In the genomic region with DNA sequence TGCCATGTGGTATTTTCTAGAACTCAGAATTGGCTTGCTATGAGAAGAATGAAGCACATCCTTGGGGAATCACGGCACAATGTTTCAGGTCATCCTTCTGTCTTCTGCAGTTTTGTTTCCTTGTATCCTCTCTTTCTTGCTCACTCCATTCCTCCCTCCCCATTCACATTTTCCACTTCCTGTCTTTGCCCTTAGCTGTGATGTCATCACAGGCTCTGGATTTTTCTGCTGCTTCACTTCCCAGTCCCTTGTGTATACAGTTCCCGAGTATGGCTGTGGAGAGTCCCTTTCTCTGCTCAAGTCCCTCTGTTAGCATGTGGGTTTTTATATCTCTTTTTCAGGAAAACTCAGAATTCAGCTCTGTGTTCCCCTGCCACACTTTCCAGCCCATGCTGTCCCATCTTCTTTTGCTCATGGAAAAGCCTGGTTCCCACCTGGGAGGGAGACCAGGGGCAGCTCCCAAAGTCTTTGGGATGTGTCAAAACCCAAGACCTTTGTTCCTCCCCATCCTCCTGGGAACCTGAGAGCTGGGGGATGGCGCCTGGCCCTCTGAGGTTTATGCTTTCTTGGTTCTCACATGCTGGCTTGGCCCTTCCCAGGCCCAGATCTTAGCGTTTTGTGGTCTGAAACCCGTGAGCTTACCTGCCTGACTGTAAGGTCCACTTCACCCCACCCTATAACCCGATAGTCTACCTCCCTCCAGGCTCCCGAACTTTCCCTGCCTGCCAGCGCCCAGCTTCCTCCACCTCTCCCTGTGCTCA, we compare ENCODE assay signal across 19 cellular contexts. TPM values are rescaled to one million over a fixed set of nuclear protein-coding genes. Genes with fewer than 3 reads are reported as not detected.
DNase-seq lines count a peak whose midpoint lies in the region; ATAC-seq, FAIRE-seq and TF ChIP-seq lines count a peak whose summit lies in the region.
"Had no signal": no experiment of that assay in that cellular context is flagged by ENCODE, and none has a peak within 500 bp of the region (broad histone marks: within the 10 kb centered on the region; RNA-seq: fewer than 3 reads in every experiment).

No MANE protein-coding gene starts in this region.

- BruUV-seq in IMR-90 (replicated peaks; lab: Mats Ljungman, UMichigan) (no TSS peak), endothelial cell of umbilical vein (replicated peaks; lab: Mats Ljungman, UMichigan) (no TSS peak)

- peak overlapping the region; percentile 40 to 64; a peak in 3 of 4 replicates for H4K8ac ChIP-seq in IMR-90 (ENCODE audit: low read depth in 2 of 2, low read length in 2 of 2)

- H4K91ac ChIP-seq in IMR-90 (ENCODE audit: insufficient read depth, low read depth, low read length), result peak overlapping the region; percentile 42; the same call in 1 of the 2 replicates

- peaks cover 77% of the 10 kb centered on the region for H3K4me1 Mint-ChIP-seq in activated naive CD8-positive, alpha-beta T cell treated with anti-CD3 and anti-CD28 coated beads, Interleukin-2, amount 50 U/mL, for 24 hours
- H3K4me1 Mint-ChIP-seq in activated naive CD8-positive, alpha-beta T cell treated with anti-CD3 and anti-CD28 coated beads for 36 hours, result peaks cover 53% of the 10 kb centered on the region

- no peak for FAIRE-seq in endothelial cell of umbilical vein (lab: Jason Lieb, UNC)
- FAIRE-seq: kidney had no signal

- peak overlapping the region; percentile 45 for H2AFZ ChIP-seq in IMR-90 (replicated peaks; ENCODE audit: low read length, poor library complexity)
- H2AFZ ChIP-seq in endothelial cell of umbilical vein (ENCODE audit: low read depth, low read length), result no peak overlapping the region
- H2AFZ ChIP-seq: GM23338 had no signal

- peak overlapping the region; percentile 3 for H3K27ac Mint-ChIP-seq in activated naive CD8-positive, alpha-beta T cell treated with anti-CD3 and anti-CD28 coated beads, Interleukin-2, amount 50 U/mL, for 24 hours
- H3K27ac Mint-ChIP-seq in activated naive CD8-positive, alpha-beta T cell treated with anti-CD3 and anti-CD28 coated beads for 36 hours, result no peak overlapping the region
- H3K27ac Mint-ChIP-seq: GM23338; stimulated activated naive B cell treated with anti-CD40 and anti-IgM and Interleukin-4, amounts not matched to agents 10 μg/mL and 1 μg/mL and 100 μg/mL, for 72 hours had no signal

- no peaks in the 10 kb centered on the region for H3K36me3 Mint-ChIP-seq in activated naive CD8-positive, alpha-beta T cell treated with anti-CD3 and anti-CD28 coated beads, Interleukin-2, amount 50 U/mL, for 24 hours (ENCODE audit: low read depth)
- H3K36me3 Mint-ChIP-seq in activated naive CD8-positive, alpha-beta T cell treated with anti-CD3 and anti-CD28 coated beads for 36 hours, result peaks cover 2% of the 10 kb centered on the region
- H3K36me3 Mint-ChIP-seq: stimulated activated naive B cell treated with anti-CD40 and anti-IgM and Interleukin-4, amounts not matched to agents 10 μg/mL and 1 μg/mL and 100 μg/mL, for 72 hours had no signal

- H3K4me3 ChIP-seq in IMR-90 (ENCODE audit: insufficient read depth, low read depth, low read length), result no peak overlapping the region
- no peak overlapping the region for H3K4me3 ChIP-seq in endothelial cell of umbilical vein (replicated peaks in 1 of 3; ENCODE audit: insufficient read depth in 1 of 3, low read depth in 1 of 3, low read length in 3 of 3)
- H3K4me3 ChIP-seq in psoas muscle, result no peak overlapping the region
- H3K4me3 ChIP-seq: dorsolateral prefrontal cortex, gastroesophageal sphincter, GM23338, right atrium auricular region had no signal

- 74% methylated on average over 6 of the region's 8 CpGs; no CpG with 5 or more reads in 1 of the 2 experiments for WGBS in IMR-90 (ENCODE audit: extremely low coverage in 2 of 2, insufficient read length in 1 of 2), 2 experiments
- WGBS in psoas muscle, 3 donors, result 83 to 88% (median 83%) methylated on average over 8 of the region's 8 CpGs

- intact Hi-C loops in IMR-90 (cut with micrococcal nuclease) (no loop called here), endothelial cell of umbilical vein (cut with micrococcal nuclease) (no loop called here), psoas muscle (cut with DNase I) (no loop called here)

- no peaks in the 10 kb centered on the region for H3K36me3 ChIP-seq in IMR-90 (ENCODE audit: control insufficient read depth, insufficient read depth, low read length)
- no peaks in the 10 kb centered on the region for H3K36me3 ChIP-seq in endothelial cell of umbilical vein (ENCODE audit: control insufficient read depth in 2 of 2, extremely low read depth in 1 of 2, insufficient read depth in 2 of 2, low read length in 2 of 2)
- H3K36me3 ChIP-seq in psoas muscle (ENCODE audit: insufficient read depth in 1 of 2, low read depth in 1 of 2), result no peaks in the 10 kb centered on the region
- H3K36me3 ChIP-seq: gastroesophageal sphincter, right atrium auricular region had no signal

- H3K9me3 Mint-ChIP-seq in activated naive CD8-positive, alpha-beta T cell treated with anti-CD3 and anti-CD28 coated beads, Interleukin-2, amount 50 U/mL, for 24 hours, result no peaks in the 10 kb centered on the region
- no peaks in the 10 kb centered on the region for H3K9me3 Mint-ChIP-seq in activated naive CD8-positive, alpha-beta T cell treated with anti-CD3 and anti-CD28 coated beads for 36 hours
- H3K9me3 Mint-ChIP-seq: GM23338; stimulated activated naive B cell treated with anti-CD40 and anti-IgM and Interleukin-4, amounts not matched to agents 10 μg/mL and 1 μg/mL and 100 μg/mL, for 72 hours had no signal

- H3K4me2 ChIP-seq in IMR-90 (ENCODE audit: low read depth, low read length), result no peak overlapping the region
- H3K4me2 ChIP-seq in endothelial cell of umbilical vein (ENCODE audit: insufficient read depth, low read length), result no peak overlapping the region
- H3K4me2 ChIP-seq: GM23338 had no signal

- H3K4me3 Mint-ChIP-seq in activated naive CD8-positive, alpha-beta T cell treated with anti-CD3 and anti-CD28 coated beads, Interleukin-2, amount 50 U/mL, for 24 hours, result no peak overlapping the region
- no peak overlapping the region for H3K4me3 Mint-ChIP-seq in activated naive CD8-positive, alpha-beta T cell treated with anti-CD3 and anti-CD28 coated beads for 36 hours
- H3K4me3 Mint-ChIP-seq: GM23338; naive thymus-derived CD4-positive, alpha-beta T cell; stimulated activated naive B cell treated with anti-CD40 and anti-IgM and Interleukin-4, amounts not matched to agents 10 μg/mL and 1 μg/mL and 100 μg/mL, for 72 hours had no signal

- no peak overlapping the region; the same call in 2 of the 3 replicates for H2BK15ac ChIP-seq in IMR-90 (ENCODE audit: low read depth, low read length)

- no peaks in the 10 kb centered on the region for H4K20me1 ChIP-seq in IMR-90 (ENCODE audit: insufficient read depth, low read length)
- no peaks in the 10 kb centered on the region for H4K20me1 ChIP-seq in endothelial cell of umbilical vein (replicated peaks; ENCODE audit: control insufficient read depth, extremely low read depth, insufficient read depth, low read length)

- H3K56ac ChIP-seq in IMR-90 (ENCODE audit: extremely low read depth, insufficient read depth, low read length), result no peak overlapping the region

- peaks cover 70% of the 10 kb centered on the region for H3K27me3 Mint-ChIP-seq in activated naive CD8-positive, alpha-beta T cell treated with anti-CD3 and anti-CD28 coated beads, Interleukin-2, amount 50 U/mL, for 24 hours
- peaks cover 57% of the 10 kb centered on the region for H3K27me3 Mint-ChIP-seq in activated naive CD8-positive, alpha-beta T cell treated with anti-CD3 and anti-CD28 coated beads for 36 hours

- in situ Hi-C loops in IMR-90 (cut with MboI; ENCODE audit: low sequenced_read_pairs), result no loop called here

- POLR2A ChIA-PET in IMR-90 (lab: Charles Lee; ENCODE audit: unreplicated experiment) (interaction anchor here (0.6 kb wide), 1 partner anchor 13 kb away, joined by 3 read pairs; no protein-coding TSS in a partner anchor), endothelial cell of umbilical vein (lab: Charles Lee) (no interaction called here)

- H3K79me2 ChIP-seq in endothelial cell of umbilical vein (ENCODE audit: control insufficient read depth, insufficient read depth, low read length), result no peaks in the 10 kb centered on the region

- no peak overlapping the region for H3K27ac ChIP-seq in IMR-90 (ENCODE audit: insufficient read depth, low read length)
- no peak overlapping the region for H3K27ac ChIP-seq in endothelial cell of umbilical vein (ENCODE audit: insufficient read depth, low read depth, low read length)
- H3K27ac ChIP-seq in psoas muscle, result peak overlapping the region; percentile 23
- H3K27ac ChIP-seq: right atrium auricular region had no signal

- H3K9me1 ChIP-seq in IMR-90 (ENCODE audit: insufficient read depth, low read length) (no peaks in the 10 kb centered on the region; the same call in 1 of the 2 replicates), endothelial cell of umbilical vein (replicated peaks; ENCODE audit: control insufficient read depth, extremely low read depth, insufficient read depth, low read length) (no peaks in the 10 kb centered on the region)

- CTCF ChIA-PET in IMR-90 (lab: Yijun Ruan, JAX) (interaction anchor here (1.3 kb wide), 1 partner anchor 173 kb away, joined by 3 read pairs; no protein-coding TSS in a partner anchor), endothelial cell of umbilical vein (lab: Charles Lee) (interaction anchor here (1.7 to 18.9 kb wide), 3 partner anchors 9 to 176 kb away, joined by 6 to 891 read pairs (median 31); partner anchors contain the start of gene NPL)

- H3K9ac ChIP-seq in IMR-90 (ENCODE audit: low read depth, low read length) (no peak overlapping the region), endothelial cell of umbilical vein (replicated peaks; ENCODE audit: extremely low read depth, insufficient read depth, low read length) (no peak overlapping the region)

- H2BK20ac ChIP-seq in IMR-90 (ENCODE audit: low read depth, low read length), result peak overlapping the region; percentile 34; the same call in 1 of the 2 replicates

- H4K5ac ChIP-seq in IMR-90 (ENCODE audit: low read depth, low read length), result peak overlapping the region; percentile 82; the same call in 1 of the 2 replicates

- H3K14ac ChIP-seq in IMR-90 (replicated peaks; ENCODE audit: low read depth, low read length), result no peak overlapping the region

- H2AK9ac ChIP-seq in IMR-90 (replicated peaks; ENCODE audit: low read depth, low read length, poor library complexity), result no peak overlapping the region

- no peaks in the 10 kb centered on the region for H3K9me3 ChIP-seq in IMR-90 (ENCODE audit: control insufficient read depth, insufficient read depth, low read length)
- no peaks in the 10 kb centered on the region for H3K9me3 ChIP-seq in endothelial cell of umbilical vein (replicated peaks; ENCODE audit: control insufficient read depth, insufficient read depth, low read length)
- no peaks in the 10 kb centered on the region for H3K9me3 ChIP-seq in psoas muscle
- H3K9me3 ChIP-seq: gastroesophageal sphincter, right atrium auricular region had no signal

- DNase-seq in activated naive CD8-positive, alpha-beta T cell treated with anti-CD3 and anti-CD28 coated beads, Interleukin-2, amount 50 U/mL, for 24 hours, result no peak
- DNase-seq in activated naive CD8-positive, alpha-beta T cell treated with anti-CD3 and anti-CD28 coated beads for 36 hours, result no peak
- DNase-seq in IMR-90 (peak; percentile 61), endothelial cell of umbilical vein (ENCODE audit: low read depth, low spot score) (peak; percentile 8), psoas muscle (no peak), C1 segment of cervical spinal cord (lab: John Stamatoyannopoulos, UW) (no peak), COR-L47 (lab: John Stamatoyannopoulos, UW) (no peak), glomerular visceral epithelial cell (ENCODE audit: extremely low spot score) (no peak)
- DNase-seq: dorsolateral prefrontal cortex; kidney; naive thymus-derived CD4-positive, alpha-beta T cell; NCI-H1105 treated with DMSO at 0.1 percent for 48 hours; NCI-H82; SIG-M5; stimulated activated CD4-positive, alpha-beta T cell treated with anti-CD3 and anti-CD28 coated beads, Interleukin-4, amount 100 ng/mL, for 24 hours; stimulated activated naive B cell treated with anti-CD40 and anti-IgM and Interleukin-4, amounts not matched to agents 10 μg/mL and 1 μg/mL and 100 μg/mL, for 72 hours had no signal

- H3K4ac ChIP-seq in IMR-90 (ENCODE audit: low read depth, low read length), result 0 out of 2 replicates have a peak overlapping the region, but pooled peaks have one; percentile 6

- no peak for ATAC-seq in activated naive CD8-positive, alpha-beta T cell treated with anti-CD3 and anti-CD28 coated beads, Interleukin-2, amount 50 U/mL, for 24 hours
- no peak for ATAC-seq in IMR-90 (ENCODE audit: low read depth)
- ATAC-seq in psoas muscle, result no peak
- ATAC-seq: gastroesophageal sphincter; GM23338; naive thymus-derived CD4-positive, alpha-beta T cell; stimulated activated naive B cell treated with anti-CD40 and anti-IgM and Interleukin-4, amounts not matched to agents 10 μg/mL and 1 μg/mL and 100 μg/mL, for 72 hours had no signal

- no peak overlapping the region for H3K23ac ChIP-seq in IMR-90 (ENCODE audit: low read depth, low read length)

- H3K4me1 ChIP-seq in IMR-90 (ENCODE audit: control insufficient read depth, insufficient read depth, low read length) (peaks cover under 1% of the 10 kb centered on the region; the same call in 1 of the 2 replicates), endothelial cell of umbilical vein (ENCODE audit: control insufficient read depth, extremely low read depth, insufficient read depth, low read length) (peaks cover 3% of the 10 kb centered on the region), psoas muscle (peaks cover 15% of the 10 kb centered on the region)

- H3K27me3 ChIP-seq in IMR-90 (ENCODE audit: control insufficient read depth, insufficient read depth, low read length) (peaks cover 3% of the 10 kb centered on the region; the same call in 1 of the 2 replicates), endothelial cell of umbilical vein (ENCODE audit: control insufficient read depth in 2 of 2, insufficient read depth in 2 of 2, low read length in 2 of 2) (peaks cover 33% of the 10 kb centered on the region in 2 experiments), psoas muscle (ENCODE audit: insufficient read depth in 3 of 3, low read length in 2 of 3) (no peaks in the 10 kb centered on the region)
- H3K27me3 ChIP-seq: gastroesophageal sphincter, right atrium auricular region had no signal

- TF ChIP-seq RAD21 in IMR-90 (IDR thresholded peaks at IDR 0.05; ENCODE audit: low read length), result no peak

- H2AK5ac ChIP-seq in IMR-90 (ENCODE audit: low read depth, low read length), result no peak overlapping the region

- TF ChIP-seq POLR2A in IMR-90 (IDR thresholded peaks at IDR 0.05; ENCODE audit: low read depth, low read length), result no peak
- TF ChIP-seq POLR2A in endothelial cell of umbilical vein (IDR thresholded peaks at IDR 0.05; ENCODE audit: low read depth, low read length), result no peak

- no peaks in the 10 kb centered on the region for H3K79me1 ChIP-seq in IMR-90 (ENCODE audit: low read depth in 1 of 2, low read length in 2 of 2)

- no peak overlapping the region for H2BK5ac ChIP-seq in IMR-90 (ENCODE audit: low read depth, low read length, poor library complexity, severe bottlenecking)

- no peak for TF ChIP-seq CTCF in IMR-90 (conservative IDR thresholded peaks at IDR 0.05; ENCODE audit: low read depth, low read length)
- no peak for TF ChIP-seq CTCF in endothelial cell of umbilical vein (IDR thresholded peaks at IDR 0.05; ENCODE audit: extremely low read depth in 1 of 2, insufficient read depth in 1 of 2, low read depth in 1 of 2, low read length in 2 of 2)
- TF ChIP-seq CTCF in psoas muscle (IDR thresholded peaks at IDR 0.05), result no peak

- H2BK120ac ChIP-seq in IMR-90 (ENCODE audit: low read depth, low read length), result 0 out of 2 replicates have a peak overlapping the region, but pooled peaks have one; percentile 4

- dilution Hi-C loops in IMR-90 (cut with HindIII; ENCODE audit: low sequenced_read_pairs, unreplicated experiment), result no loop called here
- dilution Hi-C loops in endothelial cell of umbilical vein (cut with MboI; ENCODE audit: extremely low pct_ligation_motif_present, low sequenced_read_pairs), result no loop called here

- no peak overlapping the region; the same call in 1 of the 2 replicates for H3K18ac ChIP-seq in IMR-90 (ENCODE audit: low read depth, low read length)

RNA-seq across cellular contexts. Expression of gene RGS16, which starts 4.8 kb away (rescaled TPM):
- 10 to 100 TPM; 68.1 to 70.7 TPM for total RNA-seq in activated naive CD8-positive, alpha-beta T cell treated with anti-CD3 and anti-CD28 coated beads for 36 hours
- total RNA-seq in IMR-90 (2012; rRNA removed) (0.18 and 0.28 TPM in 2 replicates), endothelial cell of umbilical vein (not detected in 2 replicates), psoas muscle (10 to 100 TPM in 2 of 4 donors, 1 to 10 TPM in 2; 1.2 to 17.5 (median 6.9) TPM)
- polyA plus RNA-seq in IMR-90 (2012; rRNA removed) (0.15 and 0.16 TPM in 2 replicates), endothelial cell of umbilical vein (not detected in 2 replicates), psoas muscle (10 to 100 TPM in 1 of 3 donors, under 1 TPM in 2; 0.72 to 22.5 (median 0.86) TPM)
- 0.08 and 0.15 TPM in 2 replicates for polyA plus RNA-seq in IMR-90 (2012; cell fraction: cytosol; rRNA removed)
- polyA plus RNA-seq in IMR-90 (2012; cell fraction: nucleus; rRNA removed; ENCODE audit: low replicate concordance), result 0.36 and 0.70 TPM in 2 replicates
- not detected in 2 replicates for polyA plus RNA-seq in endothelial cell of umbilical vein (2011; cell fraction: cytosol; rRNA removed)
- polyA plus RNA-seq in endothelial cell of umbilical vein (2011; cell fraction: nucleus; rRNA removed), result not detected in 2 replicates
- polyA plus RNA-seq in endothelial cell of umbilical vein (2012), result not detected in 2 replicates
- not detected in 2 replicates for polyA minus RNA-seq in endothelial cell of umbilical vein
- 8.4 TPM for polyA minus RNA-seq in endothelial cell of umbilical vein (2011; cell fraction: cytosol; rRNA and poly(A)+ RNA removed)
- not detected in 2 replicates for polyA minus RNA-seq in endothelial cell of umbilical vein (2011; cell fraction: nucleus; rRNA and poly(A)+ RNA removed)

RNA-seq across cellular contexts. Expression of gene RNASEL, which starts 20.0 kb away (rescaled TPM):
- 1 to 10 TPM; 4.1 to 4.3 TPM for total RNA-seq in activated naive CD8-positive, alpha-beta T cell treated with anti-CD3 and anti-CD28 coated beads for 36 hours
- 6.4 and 6.5 TPM in 2 replicates for total RNA-seq in IMR-90 (2012; rRNA removed)
- 1.8 and 2.5 TPM in 2 replicates for polyA plus RNA-seq in IMR-90 (2012; rRNA removed)
- 0.64 and 0.82 TPM in 2 replicates for polyA plus RNA-seq in IMR-90 (2012; cell fraction: cytosol; rRNA removed)
- polyA plus RNA-seq in IMR-90 (2012; cell fraction: nucleus; rRNA removed; ENCODE audit: low replicate concordance), result 0.58 and 2.8 TPM in 2 replicates
- total RNA-seq in endothelial cell of umbilical vein, result 1.3 and 1.9 TPM in 2 replicates
- polyA plus RNA-seq in endothelial cell of umbilical vein, result 0.38 and 0.59 TPM in 2 replicates
- polyA plus RNA-seq in endothelial cell of umbilical vein (2011; cell fraction: cytosol; rRNA removed), result 0.57 and 0.62 TPM in 2 replicates
- polyA plus RNA-seq in endothelial cell of umbilical vein (2011; cell fraction: nucleus; rRNA removed), result 1.6 and 1.8 TPM in 2 replicates
- polyA plus RNA-seq in endothelial cell of umbilical vein (2012), result 0.86 and 1.1 TPM in 2 replicates
- polyA minus RNA-seq in endothelial cell of umbilical vein, result 1.2 and 1.3 TPM in 2 replicates
- polyA minus RNA-seq in endothelial cell of umbilical vein (2011; cell fraction: cytosol; rRNA and poly(A)+ RNA removed), result 1.1 TPM
- polyA minus RNA-seq in endothelial cell of umbilical vein (2011; cell fraction: nucleus; rRNA and poly(A)+ RNA removed), result 0.67 and 0.87 TPM in 2 replicates
- 1 to 10 TPM; 1.5 to 4.4 (median 2.1) TPM for total RNA-seq in psoas muscle
- 1 to 10 TPM in 1 of 3 donors, under 1 TPM in 2; 0.61 to 3.4 (median 0.82) TPM for polyA plus RNA-seq in psoas muscle

Comparison
In these comparisons a context has a peak if more than half of its experiments do, and no peak if none do; other contexts are left out.
1. DNase-seq: peak in IMR-90 (single experiment) and endothelial cell of umbilical vein (single experiment); none in activated naive CD8-positive, alpha-beta T cell treated with anti-CD3 and anti-CD28 coated beads, Interleukin-2, amount 50 U/mL, for 24 hours (single experiment), activated naive CD8-positive, alpha-beta T cell treated with anti-CD3 and anti-CD28 coated beads for 36 hours (single experiment), psoas muscle (0 of 2), C1 segment of cervical spinal cord (0 of 14), COR-L47 (single experiment) and glomerular visceral epithelial cell (single experiment).